ENCODE assay signal across 17 cellular contexts in genomic region chr9:123828449-123828848, GRCh38.
A peak's percentile ranks its signal among the peaks of the same experiment; 100 is the strongest.
DNase-seq lines count a peak whose midpoint lies in the region; ATAC-seq and FAIRE-seq lines count a peak whose summit lies in the region.
"Had no signal": no experiment of that assay in that cellular context is flagged by ENCODE, and none has a peak within 500 bp of the region (broad histone marks: within the 10 kb centered on the region; RNA-seq: fewer than 3 reads in every experiment).

No MANE protein-coding gene starts in this region.

- peaks cover 7% of the 10 kb centered on the region for H3K4me1 Mint-ChIP-seq in activated CD4-positive, alpha-beta T cell treated with anti-CD3 and anti-CD28 coated beads for 36 hours

- H3K36me3 ChIP-seq in adipocyte (ENCODE audit: control insufficient read depth, insufficient read depth, low read length, severe bottlenecking), result peaks cover 12% of the 10 kb centered on the region

- H3K9ac ChIP-seq in adipocyte (ENCODE audit: low read length), result no peak overlapping the region
- H3K9ac ChIP-seq: BLaER1 had no signal

- H3K9me3 ChIP-seq in adipocyte (ENCODE audit: control insufficient read depth, low read length), result peaks cover 34% of the 10 kb centered on the region

- H3K27me3 ChIP-seq in adipocyte (replicated peaks; ENCODE audit: control insufficient read depth, insufficient read depth, low read length), result no peaks in the 10 kb centered on the region
- H3K27me3 ChIP-seq: BLaER1 had no signal

- CTCF ChIA-PET in activated CD4-positive, alpha-beta T cell treated with anti-CD3 and anti-CD28 coated beads for 36 hours (lab: Charles Lee), result interaction anchor here (0.6 kb wide), 1 partner anchor 11 kb away, joined by 3 read pairs; no protein-coding TSS in a partner anchor

- peak; percentile 19 for FAIRE-seq in A204.1 (lab: Jason Lieb, UNC)
- FAIRE-seq: GM18507 had no signal

- POLR2A ChIA-PET in activated CD4-positive, alpha-beta T cell treated with anti-CD3 and anti-CD28 coated beads for 36 hours (lab: Charles Lee), result no interaction called here

- peak overlapping the region; percentile 42 for H3K4me3 ChIP-seq in adipocyte (ENCODE audit: low read length)
- H3K4me3 ChIP-seq: BLaER1 had no signal

- DNase-seq in Caki2 (ENCODE audit: low read depth) (peak; percentile 16), KBM-7 (peak; percentile 28), adipocyte (ENCODE audit: low read depth) (no peak), globus pallidus (ENCODE audit: low spot score) (no peak)
- DNase-seq in activated CD4-positive, alpha-beta T cell treated with anti-CD3 and anti-CD28 coated beads for 36 hours, result no peak
- DNase-seq: CD8-positive, alpha-beta memory T cell; DMS 273 treated with DMSO at 0.1 percent for 48 hours; MV-4-11; NCI-H1436; NCI-H2081; NCI-H345; Right ventricle myocardium superior; T-helper 17 cell had no signal

- in situ Hi-C loops in Caki2 (cut with HindIII; ENCODE audit: low pct_unique_long_range_greater_than_20kb, low sequenced_read_pairs), result no loop called here
- in situ Hi-C loops in KBM-7 (cut with MboI; ENCODE audit: low pct_unique_long_range_greater_than_20kb, low sequenced_read_pairs), result no loop called here

- no peaks in the 10 kb centered on the region for H3K27me3 Mint-ChIP-seq in activated CD4-positive, alpha-beta T cell treated with anti-CD3 and anti-CD28 coated beads for 36 hours
- H3K27me3 Mint-ChIP-seq: T-helper 17 cell had no signal

- H3K27ac Mint-ChIP-seq in activated CD4-positive, alpha-beta T cell treated with anti-CD3 and anti-CD28 coated beads for 36 hours, result no peak overlapping the region
- H3K27ac Mint-ChIP-seq: CD8-positive, alpha-beta memory T cell; T-helper 17 cell had no signal

- H3K4me1 ChIP-seq in adipocyte (ENCODE audit: control insufficient read depth, insufficient read depth, low read length), result no peaks in the 10 kb centered on the region

- H3K4me3 Mint-ChIP-seq in activated CD4-positive, alpha-beta T cell treated with anti-CD3 and anti-CD28 coated beads for 36 hours, result no peak overlapping the region
- H3K4me3 Mint-ChIP-seq: CD8-positive, alpha-beta memory T cell; T-helper 17 cell had no signal

- no peak for ATAC-seq in activated CD4-positive, alpha-beta T cell treated with anti-CD3 and anti-CD28 coated beads for 36 hours
- ATAC-seq in GM21526 (IDR thresholded peaks at IDR 0.05; ENCODE audit: low FRiP score, unreplicated experiment), result no peak
- ATAC-seq: T-helper 17 cell had no signal

- H3K9me3 Mint-ChIP-seq in activated CD4-positive, alpha-beta T cell treated with anti-CD3 and anti-CD28 coated beads for 36 hours (ENCODE audit: low read depth), result peaks cover 35% of the 10 kb centered on the region

- intact Hi-C loops in activated CD4-positive, alpha-beta T cell treated with anti-CD3 and anti-CD28 coated beads for 36 hours (cut with DNase I, micrococcal nuclease), result no loop called here

- peaks cover 47% of the 10 kb centered on the region for H3K36me3 Mint-ChIP-seq in activated CD4-positive, alpha-beta T cell treated with anti-CD3 and anti-CD28 coated beads for 36 hours (ENCODE audit: low read depth)

Comparison
In these comparisons a context has a peak if more than half of its experiments do, and no peak if none do; other contexts are left out.
1. DNase-seq: peak in Caki2 (single experiment) and KBM-7 (single experiment); none in adipocyte (single experiment), activated CD4-positive, alpha-beta T cell treated with anti-CD3 and anti-CD28 coated beads for 36 hours (single experiment) and globus pallidus (single experiment).